In the genomic region with DNA sequence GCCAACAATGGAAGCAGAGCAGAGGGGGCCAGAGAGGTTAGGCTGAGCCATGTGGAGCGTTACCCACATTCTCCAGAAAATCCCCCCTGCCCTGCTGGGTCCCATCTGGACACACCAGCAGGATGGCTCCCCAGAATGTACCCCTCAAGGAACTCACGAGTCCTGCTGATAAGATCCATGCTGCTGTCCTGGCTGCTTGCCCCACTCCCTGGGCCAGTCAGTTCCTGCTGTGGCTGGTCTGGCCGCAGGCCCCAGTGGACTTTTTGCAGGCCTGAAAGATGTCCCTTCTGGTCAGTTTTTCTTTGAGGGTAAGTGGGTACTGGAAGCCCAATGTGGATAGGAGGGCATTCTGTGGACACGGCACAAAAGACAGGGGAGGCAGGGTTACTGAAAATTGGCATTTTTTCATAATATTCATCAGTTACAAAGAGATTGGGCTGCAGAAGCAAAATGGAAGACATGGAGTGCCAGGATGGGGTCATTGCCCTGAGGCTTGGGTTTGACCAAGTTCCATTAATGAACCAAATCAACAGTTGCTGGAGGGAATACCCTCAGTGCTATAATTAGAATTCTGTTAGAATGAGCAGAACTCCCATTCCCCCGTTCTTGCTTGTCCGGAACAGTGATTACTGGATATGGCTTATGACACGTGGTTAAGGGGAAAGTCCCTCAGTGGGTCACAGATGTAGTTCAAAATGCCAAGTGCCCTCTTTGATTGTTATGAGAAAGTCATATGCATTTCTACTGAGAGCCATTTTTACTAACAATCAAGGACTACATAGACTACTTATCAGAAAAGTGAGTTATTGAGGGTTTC, we compare ENCODE assay signal across 1 cellular context.
TF ChIP-seq lines count a peak whose summit lies in the region.

No MANE protein-coding gene starts in this region.

TF ChIP-seq in HEK293, 187 proteins besides CTCF, POLR2A, EP300 and RAD21 (continued from another document):
- TF ChIP-seq, protein P1, sequence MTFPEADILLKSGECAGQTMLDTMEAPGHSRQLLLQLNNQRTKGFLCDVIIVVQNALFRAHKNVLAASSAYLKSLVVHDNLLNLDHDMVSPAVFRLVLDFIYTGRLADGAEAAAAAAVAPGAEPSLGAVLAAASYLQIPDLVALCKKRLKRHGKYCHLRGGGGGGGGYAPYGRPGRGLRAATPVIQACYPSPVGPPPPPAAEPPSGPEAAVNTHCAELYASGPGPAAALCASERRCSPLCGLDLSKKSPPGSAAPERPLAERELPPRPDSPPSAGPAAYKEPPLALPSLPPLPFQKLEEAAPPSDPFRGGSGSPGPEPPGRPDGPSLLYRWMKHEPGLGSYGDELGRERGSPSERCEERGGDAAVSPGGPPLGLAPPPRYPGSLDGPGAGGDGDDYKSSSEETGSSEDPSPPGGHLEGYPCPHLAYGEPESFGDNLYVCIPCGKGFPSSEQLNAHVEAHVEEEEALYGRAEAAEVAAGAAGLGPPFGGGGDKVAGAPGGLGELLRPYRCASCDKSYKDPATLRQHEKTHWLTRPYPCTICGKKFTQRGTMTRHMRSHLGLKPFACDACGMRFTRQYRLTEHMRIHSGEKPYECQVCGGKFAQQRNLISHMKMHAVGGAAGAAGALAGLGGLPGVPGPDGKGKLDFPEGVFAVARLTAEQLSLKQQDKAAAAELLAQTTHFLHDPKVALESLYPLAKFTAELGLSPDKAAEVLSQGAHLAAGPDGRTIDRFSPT (tag by site-specific recombination; IDR thresholded peaks at IDR 0.05), result no peak
- no peak for TF ChIP-seq ZBTB7A (tag by site-specific recombination; IDR thresholded peaks at IDR 0.05; ENCODE audit: low read depth)
- no peak for TF ChIP-seq ZFP3 (tag by site-specific recombination; IDR thresholded peaks at IDR 0.05; ENCODE audit: low read depth)
- TF ChIP-seq ZIC2 (tag by site-specific recombination; IDR thresholded peaks at IDR 0.05), result peak; percentile 43; the same call in 1 of the 2 replicates
- TF ChIP-seq KLF8 (tag by site-specific recombination; IDR thresholded peaks at IDR 0.05), result no peak
